Comparison of ENCODE assay signal across 16 cellular contexts in the genomic region with DNA sequence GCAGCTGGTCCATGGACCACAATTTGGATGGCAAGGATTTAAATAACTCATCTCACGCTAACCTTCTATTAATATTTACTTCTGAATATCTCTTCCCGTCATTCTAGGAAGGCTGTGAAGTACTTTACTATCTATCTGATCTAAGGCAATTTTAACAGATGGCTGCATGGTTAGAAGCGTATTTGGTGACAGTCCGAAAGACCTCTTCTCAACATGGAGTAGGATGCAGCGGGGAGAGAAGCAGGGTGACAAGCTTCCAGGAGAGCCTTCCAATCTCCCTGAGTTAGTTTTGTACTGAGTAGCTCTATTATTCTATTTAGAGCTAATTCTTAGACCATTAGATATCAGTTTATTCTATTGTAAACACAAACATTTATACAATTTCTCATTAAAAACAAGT.
DNase-seq lines count a peak whose midpoint lies in the region; ATAC-seq and TF ChIP-seq lines count a peak whose summit lies in the region.
"Had no signal": no experiment of that assay in that cellular context is flagged by ENCODE, and none has a peak within 500 bp of the region (broad histone marks: within the 10 kb centered on the region; RNA-seq: fewer than 3 reads in every experiment).

No MANE protein-coding gene starts in this region.

- H3K9me3 Mint-ChIP-seq in neural crest cell, result no peaks in the 10 kb centered on the region
- H3K9me3 Mint-ChIP-seq: GM23338 had no signal

- H3K36me3 ChIP-seq in BLaER1, result 0 out of 2 replicates have a peak, but pooled peaks cover 5% of the 10 kb centered on the region

- H3K4me1 ChIP-seq in BLaER1, result peaks cover 72% of the 10 kb centered on the region
- H3K4me1 ChIP-seq: A549, Caco-2 had no signal

- H3K4me3 ChIP-seq in BLaER1, result no peak overlapping the region
- H3K4me3 ChIP-seq: A549, GM23338 had no signal

- H3K27ac Mint-ChIP-seq in neural crest cell (ENCODE audit: unreplicated experiment), result peak overlapping the region; percentile 14
- H3K27ac Mint-ChIP-seq: GM23338 had no signal

- H3K9me3 ChIP-seq in BLaER1, result no peaks in the 10 kb centered on the region
- H3K9me3 ChIP-seq: A549, Caco-2 had no signal

- H3K4me2 ChIP-seq in BLaER1, result peak overlapping the region; percentile 68
- H3K4me2 ChIP-seq: A549, GM23338 had no signal

- TF ChIP-seq CTCF in neural crest cell (conservative IDR thresholded peaks at IDR 0.05), result no peak

- ATAC-seq in GM21786 (IDR thresholded peaks at IDR 0.05; ENCODE audit: unreplicated experiment) (no peak), HG02852 (IDR thresholded peaks at IDR 0.05; ENCODE audit: unreplicated experiment) (no peak)
- ATAC-seq: A549, GM23338, PC-3 had no signal

- H3K27ac ChIP-seq in BLaER1, result peak overlapping the region; percentile 77
- H3K27ac ChIP-seq: A549 had no signal

- H4K20me1 ChIP-seq in BLaER1, result no peaks in the 10 kb centered on the region

- no peak overlapping the region for H3K4me3 Mint-ChIP-seq in neural crest cell
- H3K4me3 Mint-ChIP-seq: GM23338 had no signal

- H3K4me1 Mint-ChIP-seq in neural crest cell, result no peaks in the 10 kb centered on the region

- H3K9ac ChIP-seq in BLaER1, result no peak overlapping the region

- H3K27me3 ChIP-seq in BLaER1, result no peaks in the 10 kb centered on the region

- H3K36me3 Mint-ChIP-seq in neural crest cell (ENCODE audit: low read depth), result no peaks in the 10 kb centered on the region

- H3K27me3 Mint-ChIP-seq in neural crest cell (ENCODE audit: low read depth), result no peaks in the 10 kb centered on the region

- DNase-seq in NCI-H524 (lab: John Stamatoyannopoulos, UW) (peak; percentile 60 to 91), cerebellar cortex (ENCODE audit: low spot score) (peak; percentile 70), neural crest cell (ENCODE audit: low read depth, low spot score) (no peak), hippocampal formation (lab: John Stamatoyannopoulos, UW) (no peak), mesenteric fat pad (ENCODE audit: low spot score) (no peak)
- DNase-seq: Caco-2, DMS79, MV-4-11, NCI-H1436, NCI-H446 treated with DMSO at 0.1 percent for 48 hours, PC-3 had no signal

Comparison
In these comparisons a context has a peak if more than half of its experiments do, and no peak if none do; other contexts are left out.
1. DNase-seq: peak in NCI-H524 (2 of 2) and cerebellar cortex (single experiment); none in neural crest cell (single experiment), hippocampal formation (0 of 2) and mesenteric fat pad (single experiment).